In genomic region chrX:150574824-150575409, GRCh38 we compare ENCODE assay signal across 9 cellular contexts. TPM values are rescaled to one million over a fixed set of nuclear protein-coding genes. Genes with fewer than 3 reads are reported as not detected.
DNase-seq lines count a peak whose midpoint lies in the region; ATAC-seq, FAIRE-seq and TF ChIP-seq lines count a peak whose summit lies in the region.
"Had no signal": no experiment of that assay in that cellular context is flagged by ENCODE, and none has a peak within 500 bp of the region (broad histone marks: within the 10 kb centered on the region; RNA-seq: fewer than 3 reads in every experiment).

No MANE protein-coding gene starts in this region.

- peak overlapping the region; percentile 57 for H3K9ac ChIP-seq in KMS-11
- H3K9ac ChIP-seq in keratinocyte (ENCODE audit: control insufficient read depth, extremely low read depth, insufficient read depth, low read length): peak overlapping the region; percentile 53
- no peak overlapping the region for H3K9ac ChIP-seq in kidney (ENCODE audit: low read length in 2 of 2)

- H3K9me3 ChIP-seq in keratinocyte (ENCODE audit: control insufficient read depth, low read depth, low read length): no peaks in the 10 kb centered on the region
- H3K9me3 ChIP-seq in kidney (ENCODE audit: control insufficient read depth in 1 of 2, low read length in 2 of 2): no peaks in the 10 kb centered on the region

- H3K4me1 ChIP-seq in KMS-11 (ENCODE audit: low read depth, poor library complexity, severe bottlenecking) (peaks cover 86% of the 10 kb centered on the region), keratinocyte (ENCODE audit: control insufficient read depth, extremely low read depth, insufficient read depth, low read length) (peaks cover 70% of the 10 kb centered on the region), kidney (ENCODE audit: control insufficient read depth in 1 of 2, insufficient read depth in 1 of 2, low read depth in 1 of 2, low read length in 2 of 2) (no peaks in the 10 kb centered on the region)

- H3K36me3 ChIP-seq in KMS-11 (ENCODE audit: insufficient read depth) (no peaks in the 10 kb centered on the region), keratinocyte (ENCODE audit: control insufficient read depth in 2 of 2, extremely low read depth in 1 of 2, insufficient read depth in 2 of 2, low read length in 2 of 2) (no peaks in the 10 kb centered on the region), kidney (ENCODE audit: control insufficient read depth in 1 of 2, insufficient read depth in 2 of 2, low read length in 2 of 2) (no peaks in the 10 kb centered on the region)

- peak overlapping the region; percentile 55; the same call in 1 of the 2 replicates for H2AFZ ChIP-seq in KMS-11 (ENCODE audit: low read depth)
- no peak overlapping the region for H2AFZ ChIP-seq in keratinocyte (ENCODE audit: control insufficient read depth, low read length)

- peak overlapping the region; percentile 87 for H3K27ac ChIP-seq in KMS-11
- H3K27ac ChIP-seq in keratinocyte (ENCODE audit: control insufficient read depth, insufficient read depth, low read length): peak overlapping the region; percentile 89
- H3K27ac ChIP-seq in kidney (ENCODE audit: low read depth in 2 of 2, low read length in 2 of 2): no peak overlapping the region

- no peaks in the 10 kb centered on the region for H4K20me1 ChIP-seq in KMS-11 (ENCODE audit: insufficient read depth)
- no peaks in the 10 kb centered on the region for H4K20me1 ChIP-seq in keratinocyte (ENCODE audit: control insufficient read depth, extremely low read depth, insufficient read depth, low read length)

- dilution Hi-C loops in keratinocyte (cut with MboI; ENCODE audit: extremely low pct_ligation_motif_present, low sequenced_read_pairs): no loop called here

- intact Hi-C loops in kidney (cut with DNase I): no loop called here

- no peaks in the 10 kb centered on the region for H3K9me1 ChIP-seq in keratinocyte (ENCODE audit: control insufficient read depth, extremely low read depth, insufficient read depth, low read length)

- no peak overlapping the region for H3K4me3 ChIP-seq in GM12864 (ENCODE audit: low read depth, low read length)
- no peak overlapping the region for H3K4me3 ChIP-seq in KMS-11 (IDR thresholded peaks at IDR 0.05; ENCODE audit: insufficient read depth, low read depth, low read length)
- peak overlapping the region in 1 of 3 experiments; percentile 18 for H3K4me3 ChIP-seq in keratinocyte (ENCODE audit: control insufficient read depth in 2 of 3, extremely low read depth in 1 of 3, insufficient read depth in 2 of 3, low read depth in 1 of 3, low read length in 3 of 3)
- no peak overlapping the region for H3K4me3 ChIP-seq in kidney (ENCODE audit: low read length in 2 of 2)

- TF ChIP-seq CTCF in GM12864 (IDR thresholded peaks at IDR 0.05; ENCODE audit: low read depth, low read length, missing control alignments) (no peak), KMS-11 (conservative IDR thresholded peaks at IDR 0.05; ENCODE audit: low read depth, low read length) (no peak), keratinocyte (optimal IDR thresholded peaks at IDR 0.05 in 1 of 3, IDR thresholded peaks at IDR 0.05 in 1 of 3, conservative IDR thresholded peaks at IDR 0.05 in 1 of 3; ENCODE audit: extremely low read depth in 1 of 3, insufficient read depth in 2 of 3, low read length in 3 of 3) (no peak), kidney (IDR thresholded peaks at IDR 0.05; ENCODE audit: borderline replicate concordance, extremely low read depth, insufficient read depth) (no peak)

- peak overlapping the region; percentile 55 for H3K4me2 ChIP-seq in KMS-11
- H3K4me2 ChIP-seq in keratinocyte (ENCODE audit: control insufficient read depth, extremely low read depth, insufficient read depth, low read depth, low read length): peak overlapping the region; percentile 79

- peak; percentile 53 for ATAC-seq in GM21423 (IDR thresholded peaks at IDR 0.05; ENCODE audit: unreplicated experiment)

- peaks cover 60% of the 10 kb centered on the region; the same call in 1 of the 2 replicates for H3K79me2 ChIP-seq in KMS-11 (ENCODE audit: insufficient read depth, low read depth)
- H3K79me2 ChIP-seq in keratinocyte (ENCODE audit: control insufficient read depth, insufficient read depth, low read length): peaks cover 64% of the 10 kb centered on the region

- DNase-seq in GM12864 (ENCODE audit: low read depth): peak; percentile 39
- DNase-seq in keratinocyte (ENCODE audit: low read depth, low spot score): no peak
- no peak for DNase-seq in urothelium cell line (ENCODE audit: low spot score)
- no peak for DNase-seq in COR-L47 (lab: John Stamatoyannopoulos, UW)
- no peak for DNase-seq in NCI-H524 treated with DMSO at 0.1 percent for 48 hours (lab: John Stamatoyannopoulos, UW)
- no peak for DNase-seq in kidney

- H3K27me3 ChIP-seq in KMS-11 (ENCODE audit: insufficient read depth, low read depth) (no peaks in the 10 kb centered on the region), keratinocyte (ENCODE audit: control insufficient read depth, extremely low read depth, insufficient read depth, low read length) (no peaks in the 10 kb centered on the region)

- FAIRE-seq in keratinocyte (lab: Jason Lieb, UNC): no peak
- no peak for FAIRE-seq in urothelium cell line (lab: Jason Lieb, UNC)
- no peak for FAIRE-seq in kidney (lab: Jason Lieb, UNC)
- FAIRE-seq: islet of Langerhans had no signal

RNA-seq across cellular contexts. Expression of gene MTM1, which starts 6.5 kb away (rescaled TPM):
- polyA plus RNA-seq in keratinocyte (7.3 to 13.9 TPM (median 9.6 TPM) in 3 replicates), kidney (ENCODE audit: insufficient read depth, low read depth, low replicate concordance) (6.6 TPM)
- polyA plus RNA-seq in keratinocyte (2011; ENCODE audit: low read depth): 12.6 TPM
- 5.1 and 8.4 TPM in 2 replicates for polyA plus RNA-seq in keratinocyte (2011; cell fraction: cytosol; rRNA removed)
- polyA plus RNA-seq in keratinocyte (2011; cell fraction: nucleus; rRNA removed): 11.5 and 13.3 TPM in 2 replicates
- polyA plus RNA-seq in keratinocyte (2012; ENCODE audit: low replicate concordance): 10.7 and 11.0 TPM in 2 replicates
- polyA minus RNA-seq in keratinocyte: 5.0 to 14.7 TPM (median 10.7 TPM) in 3 replicates
- 3.5 TPM for polyA minus RNA-seq in keratinocyte (2011; cell fraction: cytosol; rRNA and poly(A)+ RNA removed)
- 9.5 and 15.0 TPM in 2 replicates for polyA minus RNA-seq in keratinocyte (2011; cell fraction: nucleus; rRNA and poly(A)+ RNA removed)
- total RNA-seq in kidney: 20.5 TPM

Comparison
In these comparisons a context has a peak if more than half of its experiments do, and no peak if none do; other contexts are left out.
1. H3K27ac ChIP-seq: peak in KMS-11 (single experiment) and keratinocyte (single experiment); none in kidney (0 of 2).
2. H3K9ac ChIP-seq: peak in KMS-11 (single experiment) and keratinocyte (single experiment); none in kidney (0 of 2).